In genomic region chr11:65652511-65653228, GRCh38 we compare ENCODE assay signal across 8 cellular contexts. TPM values are rescaled to one million over a fixed set of nuclear protein-coding genes. Genes with fewer than 3 reads are reported as not detected.
A peak's percentile ranks its signal among the peaks of the same experiment; 100 is the strongest.
DNase-seq lines count a peak whose midpoint lies in the region; ATAC-seq lines count a peak whose summit lies in the region.

No MANE protein-coding gene starts in this region.

- no peak overlapping the region for H2BK120ac ChIP-seq in mesenchymal stem cell (ENCODE audit: low read depth, low read length)

- H2AFZ ChIP-seq in mesenchymal stem cell (ENCODE audit: low read depth, low read length): no peak overlapping the region

- H2AK5ac ChIP-seq in mesenchymal stem cell (ENCODE audit: low read length, severe bottlenecking): peak overlapping the region; percentile 32

- peak overlapping the region; percentile 89 for H4K91ac ChIP-seq in mesenchymal stem cell (ENCODE audit: low read length)

- H2BK12ac ChIP-seq in mesenchymal stem cell (ENCODE audit: low read length in 2 of 2): peak overlapping the region in 1 of 2 experiments; percentile 38

- H3K4me3 ChIP-seq in effector memory CD4-positive, alpha-beta T cell (ENCODE audit: insufficient read depth, low read depth, low read length, poor library complexity, severe bottlenecking): peak overlapping the region; percentile 50
- H3K4me3 ChIP-seq in mesenchymal stem cell (ENCODE audit: insufficient read depth in 1 of 2, low read depth in 1 of 2, low read length in 2 of 2): peak overlapping the region; percentile 50 to 75

- no peaks in the 10 kb centered on the region for H3K9me3 ChIP-seq in effector memory CD4-positive, alpha-beta T cell (ENCODE audit: control insufficient read depth, low read length)
- no peaks in the 10 kb centered on the region for H3K9me3 ChIP-seq in mesenchymal stem cell (ENCODE audit: control insufficient read depth, low read length)

- H3K4ac ChIP-seq in mesenchymal stem cell (ENCODE audit: low read depth in 1 of 2, low read length in 2 of 2): peak overlapping the region; percentile 57 to 89

- peak overlapping the region in 1 of 2 experiments; percentile 61 for H3K23ac ChIP-seq in mesenchymal stem cell (ENCODE audit: low read length in 2 of 2)

- no peaks in the 10 kb centered on the region for H3K27me3 ChIP-seq in effector memory CD4-positive, alpha-beta T cell (replicated peaks; ENCODE audit: control insufficient read depth, insufficient read depth, low read length, poor library complexity, severe bottlenecking)
- H3K27me3 ChIP-seq in mesenchymal stem cell (ENCODE audit: control insufficient read depth in 1 of 2, insufficient read depth in 1 of 2, low read length in 2 of 2): no peaks in the 10 kb centered on the region

- H3K18ac ChIP-seq in mesenchymal stem cell (ENCODE audit: low read depth in 1 of 2, low read length in 2 of 2): peak overlapping the region; percentile 84 to 90

- H4K8ac ChIP-seq in mesenchymal stem cell (ENCODE audit: low read length): peak overlapping the region; percentile 97

- H2BK15ac ChIP-seq in mesenchymal stem cell (ENCODE audit: low read depth, poor library complexity, severe bottlenecking): peak overlapping the region; percentile 26

- H3K4me2 ChIP-seq in mesenchymal stem cell (ENCODE audit: low read length, poor library complexity, severe bottlenecking): peak overlapping the region; percentile 72

- peak; percentile 43 for ATAC-seq in GM19468 (IDR thresholded peaks at IDR 0.05; ENCODE audit: extremely low read depth, unreplicated experiment)

- peak overlapping the region; percentile 85 for H2BK5ac ChIP-seq in mesenchymal stem cell (ENCODE audit: low read depth, low read length, poor library complexity, severe bottlenecking)

- H3K4me1 ChIP-seq in effector memory CD4-positive, alpha-beta T cell (ENCODE audit: control insufficient read depth, insufficient read depth, low read length, poor library complexity, severe bottlenecking): peaks cover 24% of the 10 kb centered on the region
- H3K4me1 ChIP-seq in mesenchymal stem cell (ENCODE audit: control insufficient read depth, insufficient read depth, low read depth, low read length): peaks cover 15% of the 10 kb centered on the region

- H3K36me3 ChIP-seq in effector memory CD4-positive, alpha-beta T cell (ENCODE audit: control insufficient read depth, insufficient read depth, low read length): peaks cover 59% of the 10 kb centered on the region
- peaks cover 61 to 73% of the 10 kb centered on the region in 2 experiments for H3K36me3 ChIP-seq in mesenchymal stem cell (ENCODE audit: control insufficient read depth in 1 of 2, insufficient read depth in 2 of 2, low read depth in 1 of 2, low read length in 2 of 2)

- peak overlapping the region in 1 of 2 experiments; percentile 37 for H3K14ac ChIP-seq in mesenchymal stem cell (ENCODE audit: low read length in 2 of 2)

- H3K27ac ChIP-seq in effector memory CD4-positive, alpha-beta T cell (ENCODE audit: insufficient read depth, low read length, poor library complexity, severe bottlenecking): peak overlapping the region; percentile 97
- peak overlapping the region; percentile 98 for H3K27ac ChIP-seq in mesenchymal stem cell (ENCODE audit: low read length, poor library complexity, severe bottlenecking)

- peak; percentile 92 for DNase-seq in CMK (ENCODE audit: low read depth)
- DNase-seq in HS-5 (ENCODE audit: low read depth): peak; percentile 71
- DNase-seq in NK-92 treated with Interleukin-12 subunit alpha and Interleukin-12 subunit beta, amount 100 ng/mL, for 24 hours (lab: John Stamatoyannopoulos, UW): peak; percentile 96
- DNase-seq in activated CD8-positive, alpha-beta memory T cell treated with anti-CD3 and anti-CD28 coated beads for 4 hours (ENCODE audit: low read depth in 2 of 2): peak; percentile 92 to 97
- peak; percentile 93 to 94 (median 94) for DNase-seq in effector memory CD4-positive, alpha-beta T cell
- DNase-seq in mesenchymal stem cell: peak; percentile 96
- peak; percentile 91 for DNase-seq in stimulated activated CD8-positive, alpha-beta memory T cell treated with anti-CD3 and anti-CD28 coated beads, Interleukin-12 subunit alpha, Interleukin-12 subunit beta, amount 100 ng/mL, for 24 hours (ENCODE audit: extremely low read depth)

- H3K9ac ChIP-seq in mesenchymal stem cell (ENCODE audit: low read length): peak overlapping the region; percentile 94

- under 1% methylated on average over 65 of the region's 68 CpGs for WGBS in mesenchymal stem cell

- H3K79me1 ChIP-seq in mesenchymal stem cell (replicated peaks; ENCODE audit: low read length, poor library complexity, severe bottlenecking): peaks cover 14% of the 10 kb centered on the region

RNA-seq across cellular contexts. Expression of gene RELA, which starts 10.0 kb away (rescaled TPM):
- polyA plus RNA-seq in mesenchymal stem cell (2013, experiment 1 of 2): 76.9 TPM
- polyA plus RNA-seq in mesenchymal stem cell (2013, experiment 2 of 2): 76.3 TPM

RNA-seq across cellular contexts. Expression of gene SIPA1, which starts 14.8 kb away (rescaled TPM):
- polyA plus RNA-seq in mesenchymal stem cell (2013, experiment 1 of 2): 35.0 TPM
- 34.6 TPM for polyA plus RNA-seq in mesenchymal stem cell (2013, experiment 2 of 2)

RNA-seq across cellular contexts. Expression of gene PCNX3, which starts 37.1 kb away (rescaled TPM):
- polyA plus RNA-seq in mesenchymal stem cell (2013, experiment 1 of 2): 21.5 TPM
- polyA plus RNA-seq in mesenchymal stem cell (2013, experiment 2 of 2): 19.8 TPM

RNA-seq across cellular contexts. Expression of gene MAP3K11, which starts 38.6 kb away (rescaled TPM):
- 36.7 TPM for polyA plus RNA-seq in mesenchymal stem cell (2013, experiment 1 of 2)
- polyA plus RNA-seq in mesenchymal stem cell (2013, experiment 2 of 2): 36.1 TPM

RNA-seq across cellular contexts. Expression of gene KCNK7, which starts 57.1 kb away (rescaled TPM):
- 0.04 TPM for polyA plus RNA-seq in mesenchymal stem cell (2013, experiment 1 of 2)
- polyA plus RNA-seq in mesenchymal stem cell (2013, experiment 2 of 2): 0.08 TPM

Comparison
In these comparisons a context has a peak if more than half of its experiments do, and no peak if none do; other contexts are left out.
1. Peak in every context shown above with its lines: DNase-seq, ATAC-seq, H3K4me3 ChIP-seq and H3K27ac ChIP-seq.